1 cellular context compared by ENCODE assay signal in genomic region chr11:85787809-85788805, GRCh38.
TF ChIP-seq lines count a peak whose summit lies in the region.

No MANE protein-coding gene starts in this region.

TF ChIP-seq in GM12878, 131 proteins besides CTCF, POLR2A, EP300 and RAD21 (continued from another document):
- TF ChIP-seq REST (IDR thresholded peaks at IDR 0.05; ENCODE audit: low read depth, low read length) (no peak), ETV6 (conservative IDR thresholded peaks at IDR 0.05 in 1 of 2, IDR thresholded peaks at IDR 0.05 in 1 of 2; ENCODE audit: borderline replicate concordance in 1 of 2, low read depth in 1 of 2) (no peak), MTA3 (IDR thresholded peaks at IDR 0.05; ENCODE audit: borderline replicate concordance, low read length) (no peak), BCL11A (IDR thresholded peaks at IDR 0.05; ENCODE audit: low read depth, low read length) (no peak), DPF2 (IDR thresholded peaks at IDR 0.05) (no peak), RELB (IDR thresholded peaks at IDR 0.05; ENCODE audit: low read depth) (no peak), NFXL1 (IDR thresholded peaks at IDR 0.05; ENCODE audit: borderline replicate concordance) (no peak), KLF5 (IDR thresholded peaks at IDR 0.05; ENCODE audit: partially characterized antibody) (no peak), PKNOX1 (IDR thresholded peaks at IDR 0.05) (no peak), PBX3 (IDR thresholded peaks at IDR 0.05; ENCODE audit: insufficient replicate concordance, low read depth, low read length) (no peak), RUNX3 (IDR thresholded peaks at IDR 0.05; ENCODE audit: low read length) (no peak)
- TF ChIP-seq, protein P1, sequence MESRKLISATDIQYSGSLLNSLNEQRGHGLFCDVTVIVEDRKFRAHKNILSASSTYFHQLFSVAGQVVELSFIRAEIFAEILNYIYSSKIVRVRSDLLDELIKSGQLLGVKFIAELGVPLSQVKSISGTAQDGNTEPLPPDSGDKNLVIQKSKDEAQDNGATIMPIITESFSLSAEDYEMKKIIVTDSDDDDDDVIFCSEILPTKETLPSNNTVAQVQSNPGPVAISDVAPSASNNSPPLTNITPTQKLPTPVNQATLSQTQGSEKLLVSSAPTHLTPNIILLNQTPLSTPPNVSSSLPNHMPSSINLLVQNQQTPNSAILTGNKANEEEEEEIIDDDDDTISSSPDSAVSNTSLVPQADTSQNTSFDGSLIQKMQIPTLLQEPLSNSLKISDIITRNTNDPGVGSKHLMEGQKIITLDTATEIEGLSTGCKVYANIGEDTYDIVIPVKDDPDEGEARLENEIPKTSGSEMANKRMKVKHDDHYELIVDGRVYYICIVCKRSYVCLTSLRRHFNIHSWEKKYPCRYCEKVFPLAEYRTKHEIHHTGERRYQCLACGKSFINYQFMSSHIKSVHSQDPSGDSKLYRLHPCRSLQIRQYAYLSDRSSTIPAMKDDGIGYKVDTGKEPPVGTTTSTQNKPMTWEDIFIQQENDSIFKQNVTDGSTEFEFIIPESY (IDR thresholded peaks at IDR 0.05), result no peak
